Comparison of ENCODE assay signal across 26 cellular contexts in genomic region chr4:27524224-27524623, GRCh38.
DNase-seq lines count a peak whose midpoint lies in the region; FAIRE-seq and TF ChIP-seq lines count a peak whose summit lies in the region.
"Had no signal": no experiment of that assay in that cellular context is flagged by ENCODE, and none has a peak within 500 bp of the region (broad histone marks: within the 10 kb centered on the region; RNA-seq: fewer than 3 reads in every experiment).

No MANE protein-coding gene starts in this region.

- no peak overlapping the region for H2AFZ ChIP-seq in H1 (ENCODE audit: low read length)

- no peak for TF ChIP-seq POLR2A in H1 (IDR thresholded peaks at IDR 0.05; ENCODE audit: control extremely low read depth in 1 of 2, low read depth in 2 of 2, low read length in 2 of 2)

- no peak overlapping the region for H4K8ac ChIP-seq in H1 (ENCODE audit: extremely low read depth, insufficient read depth, low read length)

- H3K56ac ChIP-seq in H1 (replicated peaks; ENCODE audit: insufficient read length, low read depth, low read length): no peak overlapping the region

- FAIRE-seq in H1 (lab: Jason Lieb, UNC): no peak
- FAIRE-seq: GM18507, H54 had no signal

- DNase-seq in SIG-M5 treated with dmso at 0.1 percent for 504 hours (lab: John Stamatoyannopoulos, UW; ENCODE audit: unreplicated experiment) (peak; percentile 8), SIG-M5 (lab: John Stamatoyannopoulos, UW) (no peak), NCI-H69 (lab: John Stamatoyannopoulos, UW) (peak; percentile 7), H1 (ENCODE audit: low read depth in 1 of 2, low spot score in 2 of 2) (no peak), skeletal muscle cell (ENCODE audit: low read depth) (peak; percentile 5), DMS79 treated with DMSO at 0.1 percent for 48 hours (lab: John Stamatoyannopoulos, UW) (no peak), tibial artery (no peak)
- no peak for DNase-seq in activated CD4-positive, CD25-positive, alpha-beta regulatory T cell (lab: John Stamatoyannopoulos, UW)
- DNase-seq: AML-193; C1 segment of cervical spinal cord; CD8-positive, alpha-beta T cell; GDM1; Karpas-422; MG63; NCI-H1092; NCI-H1436; NCI-H187 treated with DMSO at 0.1 percent for 48 hours; NCI-H2171; NCI-H446; NCI-H526; PC-3; RPMI8226; SHP77; SK-N-SH had no signal

- H3K9ac ChIP-seq in H1 (replicated peaks in 1 of 4; ENCODE audit: extremely low read depth in 1 of 4, low read depth in 3 of 4, low read length in 3 of 4): no peak overlapping the region
- H3K9ac ChIP-seq: SK-N-SH had no signal

- no peak overlapping the region for H3K4me2 ChIP-seq in H1 (ENCODE audit: insufficient read depth in 1 of 2, low read depth in 2 of 2, low read length in 2 of 2)
- H3K4me2 ChIP-seq: SK-N-SH had no signal

- H3K23ac ChIP-seq in H1 (ENCODE audit: insufficient read length): no peak overlapping the region

- H3K18ac ChIP-seq in H1 (ENCODE audit: extremely low read depth, low read length): no peak overlapping the region

- POLR2A ChIA-PET in H1 (lab: Charles Lee; ENCODE audit: partially characterized antibody): no interaction called here

- H3K79me2 ChIP-seq in H1 (ENCODE audit: control insufficient read depth in 1 of 2, insufficient read depth in 2 of 2, low read length in 2 of 2): no peaks in the 10 kb centered on the region

- no peak overlapping the region for H2BK15ac ChIP-seq in H1 (ENCODE audit: low read length)

- TF ChIP-seq CTCF in H1 (IDR thresholded peaks at IDR 0.05; ENCODE audit: control extremely low read depth in 1 of 3, insufficient read depth in 1 of 3, low read depth in 1 of 3, low read length in 3 of 3) (no peak), tibial artery (IDR thresholded peaks at IDR 0.05) (no peak)

- H3K4ac ChIP-seq in H1 (replicated peaks; ENCODE audit: insufficient read length, low read depth, low read length): no peak overlapping the region

- H2AK5ac ChIP-seq in H1 (ENCODE audit: low read depth, low read length): no peak overlapping the region

- CTCF ChIA-PET in H1 (lab: Charles Lee; ENCODE audit: partially characterized antibody): interaction anchor here (0.6 to 0.7 kb wide), 2 partner anchors 21 to 1593 kb away, joined by 3 read pairs; no protein-coding TSS in a partner anchor

- H3K27ac ChIP-seq in H1 (ENCODE audit: low read depth, low read length) (no peak overlapping the region), tibial artery (no peak overlapping the region)

- H3K4me3 ChIP-seq in H1 (ENCODE audit: extremely low read depth in 1 of 4, insufficient read depth in 2 of 4, low read depth in 3 of 4, low read length in 4 of 4) (no peak overlapping the region), skeletal muscle cell (ENCODE audit: low read depth, low read length) (no peak overlapping the region), tibial artery (no peak overlapping the region)
- H3K4me3 ChIP-seq: MG63 had no signal

- no peak overlapping the region for H3K14ac ChIP-seq in H1 (ENCODE audit: insufficient read length)

- H3K79me1 ChIP-seq in H1 (ENCODE audit: low read depth, low read length): no peaks in the 10 kb centered on the region

- H4K20me1 ChIP-seq in H1 (replicated peaks in 1 of 2; ENCODE audit: control insufficient read depth in 1 of 2, insufficient read depth in 2 of 2, low read length in 2 of 2): no peaks in the 10 kb centered on the region

- no peak overlapping the region for H4K91ac ChIP-seq in H1 (replicated peaks; ENCODE audit: insufficient read length, low read length)

- intact Hi-C loops in tibial artery (cut with DNase I; ENCODE audit: low total_unique reads): no loop called here

- no peak overlapping the region for H2BK20ac ChIP-seq in H1 (ENCODE audit: low read length)

- H3K9me3 ChIP-seq in H1 (ENCODE audit: insufficient read depth in 2 of 2, low read depth in 1 of 2, low read length in 1 of 2) (no peaks in the 10 kb centered on the region), tibial artery (no peaks in the 10 kb centered on the region)
- H3K9me3 ChIP-seq: MG63, SK-N-SH had no signal

- no peaks in the 10 kb centered on the region for H3K36me3 ChIP-seq in H1 (ENCODE audit: control insufficient read depth in 2 of 4, insufficient read depth in 4 of 4, low read length in 3 of 4)
- no peaks in the 10 kb centered on the region for H3K36me3 ChIP-seq in tibial artery
- H3K36me3 ChIP-seq: MG63 had no signal

- no peak overlapping the region for H2BK120ac ChIP-seq in H1 (replicated peaks; ENCODE audit: low read depth, low read length)

- no peak for TF ChIP-seq RAD21 in H1 (IDR thresholded peaks at IDR 0.05 in 1 of 2, conservative IDR thresholded peaks at IDR 0.05 in 1 of 2; ENCODE audit: low read depth in 2 of 2, low read length in 2 of 2)

- WGBS in H1 (ENCODE audit: extremely low coverage in 1 of 2, insufficient coverage in 1 of 2, insufficient read length in 1 of 2, insufficient replicate concordance in 2 of 2, low coverage in 1 of 2, low lambda C conversion rate in 2 of 2, missing lambda C conversion rate in 1 of 2), 2 experiments: 89% methylated on average over 2 of the region's 2 CpGs; no CpG with 5 or more reads in 1 of the 2 experiments

- no peak for TF ChIP-seq EP300 in H1 (IDR thresholded peaks at IDR 0.05; ENCODE audit: borderline replicate concordance in 1 of 2, low read depth in 2 of 2, low read length in 2 of 2)

- no peak overlapping the region for H4K5ac ChIP-seq in H1 (ENCODE audit: insufficient read length, low read depth, low read length)

- H2BK5ac ChIP-seq in H1 (ENCODE audit: low read depth, low read length): no peak overlapping the region

- no peaks in the 10 kb centered on the region for H3K23me2 ChIP-seq in H1 (ENCODE audit: low read depth, low read length)

- H3K27me3 ChIP-seq in H1 (replicated peaks in 1 of 4; ENCODE audit: control insufficient read depth in 3 of 4, extremely low read depth in 1 of 4, insufficient read depth in 3 of 4, low read length in 3 of 4) (no peaks in the 10 kb centered on the region), tibial artery (no peaks in the 10 kb centered on the region)
- H3K27me3 ChIP-seq: MG63 had no signal

- H3K4me1 ChIP-seq in H1 (replicated peaks in 1 of 4; ENCODE audit: control insufficient read depth in 3 of 4, insufficient read depth in 4 of 4, low read length in 3 of 4) (no peaks in the 10 kb centered on the region), tibial artery (no peaks in the 10 kb centered on the region)

- no peak overlapping the region for H2BK12ac ChIP-seq in H1 (ENCODE audit: low read depth, low read length)

TF ChIP-seq in H1, 55 proteins besides CTCF, POLR2A, EP300 and RAD21:
- TF ChIP-seq ASH2L (IDR thresholded peaks at IDR 0.05; ENCODE audit: low read length) (no peak), CEBPB (IDR thresholded peaks at IDR 0.05; ENCODE audit: low read depth, low read length) (peak; percentile 82), CBX8 (IDR thresholded peaks at IDR 0.05; ENCODE audit: borderline replicate concordance, low read depth, low read length) (no peak), SUZ12 (IDR thresholded peaks at IDR 0.05; ENCODE audit: low read length) (no peak), CTBP2 (IDR thresholded peaks at IDR 0.05; ENCODE audit: borderline replicate concordance, insufficient read depth, insufficient read length, low read length) (no peak), EZH2 (IDR thresholded peaks at IDR 0.05; ENCODE audit: low read depth, low read length, severe bottlenecking) (no peak)

Comparison
In these comparisons a context has a peak if more than half of its experiments do, and no peak if none do; other contexts are left out.
1. DNase-seq: peak in SIG-M5 treated with dmso at 0.1 percent for 504 hours (single experiment), NCI-H69 (single experiment) and skeletal muscle cell (single experiment); none in SIG-M5 (single experiment), H1 (0 of 2), activated CD4-positive, CD25-positive, alpha-beta regulatory T cell (0 of 4), DMS79 treated with DMSO at 0.1 percent for 48 hours (single experiment) and tibial artery (0 of 2).